In the genomic region with DNA sequence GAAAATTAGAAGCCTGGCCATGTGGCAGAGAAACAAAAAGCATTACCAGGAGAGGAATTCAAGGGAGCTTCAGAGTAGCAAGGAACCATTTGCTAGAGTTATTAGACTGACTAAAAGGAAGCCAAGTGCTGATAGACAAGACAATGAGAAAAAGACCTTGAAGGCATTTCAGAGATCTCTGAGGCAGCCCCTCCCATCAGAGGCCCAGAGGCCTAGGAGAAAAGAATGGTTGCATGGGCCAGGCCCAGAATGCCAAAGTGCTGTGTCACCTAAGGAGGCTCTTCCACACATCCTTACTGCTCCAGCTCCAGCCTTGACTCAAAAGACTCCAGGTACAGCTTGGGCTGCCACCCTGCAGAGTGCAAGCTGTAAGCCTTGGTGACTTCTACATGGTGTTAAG, we compare ENCODE assay signal across 1 cellular context.
TF ChIP-seq lines count a peak whose summit lies in the region.

No MANE protein-coding gene starts in this region.

TF ChIP-seq in HepG2, 621 proteins besides CTCF, POLR2A, EP300 and RAD21 (continued from another document):
- TF ChIP-seq ZNF550 (CRISPR knock-in tag; IDR thresholded peaks at IDR 0.05; ENCODE audit: borderline replicate concordance), result no peak
- TF ChIP-seq, protein P1, sequence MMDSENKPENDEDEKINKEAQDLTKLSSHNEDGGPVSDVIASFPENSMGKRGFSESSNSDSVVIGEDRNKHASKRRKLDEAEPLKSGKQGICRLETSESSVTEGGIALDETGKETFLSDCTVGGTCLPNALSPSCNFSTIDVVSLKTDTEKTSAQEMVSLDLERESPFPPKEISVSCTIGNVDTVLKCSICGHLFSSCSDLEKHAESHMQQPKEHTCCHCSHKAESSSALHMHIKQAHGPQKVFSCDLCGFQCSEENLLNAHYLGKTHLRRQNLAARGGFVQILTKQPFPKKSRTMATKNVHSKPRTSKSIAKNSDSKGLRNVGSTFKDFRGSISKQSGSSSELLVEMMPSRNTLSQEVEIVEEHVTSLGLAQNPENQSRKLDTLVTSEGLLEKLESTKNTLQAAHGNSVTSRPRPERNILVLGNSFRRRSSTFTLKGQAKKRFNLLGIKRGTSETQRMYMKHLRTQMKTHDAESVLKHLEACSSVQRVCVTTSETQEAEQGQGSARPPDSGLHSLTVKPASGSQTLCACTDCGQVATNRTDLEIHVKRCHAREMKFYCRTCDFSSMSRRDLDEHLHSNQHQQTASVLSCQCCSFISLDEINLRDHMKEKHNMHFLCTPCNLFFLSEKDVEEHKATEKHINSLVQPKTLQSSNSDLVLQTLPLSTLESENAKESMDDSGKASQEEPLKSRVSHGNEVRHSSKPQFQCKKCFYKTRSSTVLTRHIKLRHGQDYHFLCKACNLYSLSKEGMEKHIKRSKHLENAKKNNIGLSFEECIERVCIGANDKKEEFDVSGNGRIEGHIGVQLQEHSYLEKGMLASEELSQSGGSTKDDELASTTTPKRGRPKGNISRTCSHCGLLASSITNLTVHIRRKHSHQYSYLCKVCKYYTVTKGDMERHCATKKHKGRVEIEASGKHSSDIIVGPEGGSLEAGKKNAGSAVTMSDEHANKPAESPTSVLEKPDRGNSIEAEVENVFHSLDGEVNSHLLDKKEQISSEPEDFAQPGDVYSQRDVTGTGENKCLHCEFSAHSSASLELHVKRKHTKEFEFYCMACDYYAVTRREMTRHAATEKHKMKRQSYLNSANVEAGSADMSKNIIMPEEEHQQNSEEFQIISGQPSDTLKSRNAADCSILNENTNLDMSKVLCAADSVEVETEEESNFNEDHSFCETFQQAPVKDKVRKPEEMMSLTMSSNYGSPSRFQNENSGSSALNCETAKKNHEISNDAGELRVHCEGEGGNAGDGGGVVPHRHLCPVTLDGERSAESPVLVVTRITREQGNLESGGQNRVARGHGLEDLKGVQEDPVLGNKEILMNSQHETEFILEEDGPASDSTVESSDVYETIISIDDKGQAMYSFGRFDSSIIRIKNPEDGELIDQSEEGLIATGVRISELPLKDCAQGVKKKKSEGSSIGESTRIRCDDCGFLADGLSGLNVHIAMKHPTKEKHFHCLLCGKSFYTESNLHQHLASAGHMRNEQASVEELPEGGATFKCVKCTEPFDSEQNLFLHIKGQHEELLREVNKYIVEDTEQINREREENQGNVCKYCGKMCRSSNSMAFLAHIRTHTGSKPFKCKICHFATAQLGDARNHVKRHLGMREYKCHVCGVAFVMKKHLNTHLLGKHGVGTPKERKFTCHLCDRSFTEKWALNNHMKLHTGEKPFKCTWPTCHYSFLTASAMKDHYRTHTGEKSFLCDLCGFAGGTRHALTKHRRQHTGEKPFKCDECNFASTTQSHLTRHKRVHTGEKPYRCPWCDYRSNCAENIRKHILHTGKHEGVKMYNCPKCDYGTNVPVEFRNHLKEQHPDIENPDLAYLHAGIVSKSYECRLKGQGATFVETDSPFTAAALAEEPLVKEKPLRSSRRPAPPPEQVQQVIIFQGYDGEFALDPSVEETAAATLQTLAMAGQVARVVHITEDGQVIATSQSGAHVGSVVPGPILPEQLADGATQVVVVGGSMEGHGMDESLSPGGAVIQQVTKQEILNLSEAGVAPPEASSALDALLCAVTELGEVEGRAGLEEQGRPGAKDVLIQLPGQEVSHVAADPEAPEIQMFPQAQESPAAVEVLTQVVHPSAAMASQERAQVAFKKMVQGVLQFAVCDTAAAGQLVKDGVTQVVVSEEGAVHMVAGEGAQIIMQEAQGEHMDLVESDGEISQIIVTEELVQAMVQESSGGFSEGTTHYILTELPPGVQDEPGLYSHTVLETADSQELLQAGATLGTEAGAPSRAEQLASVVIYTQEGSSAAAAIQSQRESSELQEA (CRISPR knock-in tag; IDR thresholded peaks at IDR 0.05; ENCODE audit: not compliant biosample characterization), result no peak
- no peak for TF ChIP-seq SP1 (IDR thresholded peaks at IDR 0.05)
- TF ChIP-seq SP1 (CRISPR knock-in tag; IDR thresholded peaks at IDR 0.05), result no peak
- TF ChIP-seq, protein P2, sequence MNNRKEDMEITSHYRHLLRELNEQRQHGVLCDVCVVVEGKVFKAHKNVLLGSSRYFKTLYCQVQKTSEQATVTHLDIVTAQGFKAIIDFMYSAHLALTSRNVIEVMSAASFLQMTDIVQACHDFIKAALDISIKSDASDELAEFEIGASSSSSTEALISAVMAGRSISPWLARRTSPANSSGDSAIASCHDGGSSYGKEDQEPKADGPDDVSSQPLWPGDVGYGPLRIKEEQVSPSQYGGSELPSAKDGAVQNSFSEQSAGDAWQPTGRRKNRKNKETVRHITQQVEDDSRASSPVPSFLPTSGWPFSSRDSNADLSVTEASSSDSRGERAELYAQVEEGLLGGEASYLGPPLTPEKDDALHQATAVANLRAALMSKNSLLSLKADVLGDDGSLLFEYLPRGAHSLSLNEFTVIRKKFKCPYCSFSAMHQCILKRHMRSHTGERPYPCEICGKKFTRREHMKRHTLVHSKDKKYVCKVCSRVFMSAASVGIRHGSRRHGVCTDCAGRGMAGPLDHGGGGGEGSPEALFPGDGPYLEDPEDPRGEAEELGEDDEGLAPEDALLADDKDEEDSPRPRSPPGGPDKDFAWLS (CRISPR knock-in tag; IDR thresholded peaks at IDR 0.05; ENCODE audit: borderline replicate concordance), result no peak
- no peak for TF ChIP-seq YEATS4 (CRISPR knock-in tag; IDR thresholded peaks at IDR 0.05; ENCODE audit: borderline replicate concordance)
- TF ChIP-seq ZNF558 (CRISPR knock-in tag; IDR thresholded peaks at IDR 0.05; ENCODE audit: borderline replicate concordance), result no peak
- TF ChIP-seq ZNF607 (CRISPR knock-in tag; IDR thresholded peaks at IDR 0.05; ENCODE audit: borderline replicate concordance), result no peak
- TF ChIP-seq MBD4 (IDR thresholded peaks at IDR 0.05; ENCODE audit: borderline replicate concordance, low read length), result no peak
